In genomic region chr10:96089670-96090462, GRCh38 we compare ENCODE assay signal across 8 cellular contexts. TPM values are rescaled to one million over a fixed set of nuclear protein-coding genes. Genes with fewer than 3 reads are reported as not detected.
DNase-seq lines count a peak whose midpoint lies in the region; ATAC-seq lines count a peak whose summit lies in the region.

No MANE protein-coding gene starts in this region.

- DNase-seq in AML-193 (lab: John Stamatoyannopoulos, UW), result peak; percentile 88 to 91
- DNase-seq in NCI-H446 treated with DMSO at 0.1 percent for 48 hours (lab: John Stamatoyannopoulos, UW), result peak; percentile 88
- DNase-seq in central memory CD4-positive, alpha-beta T cell, result peak; percentile 91
- peak; percentile 93 for DNase-seq in left lobe of liver (ENCODE audit: low spot score)
- peak; percentile 81 to 87 (median 87) for DNase-seq in stimulated activated CD4-positive, alpha-beta T cell treated with anti-CD3 and anti-CD28 coated beads, TNF-alpha, amount 100 ng/mL, for 4 hours (ENCODE audit: low read depth in 3 of 3)

- ATAC-seq in GM19035 (IDR thresholded peaks at IDR 0.05; ENCODE audit: unreplicated experiment) (peak; percentile 91), HG03342 (IDR thresholded peaks at IDR 0.05; ENCODE audit: unreplicated experiment) (peak; percentile 87), left lobe of liver (peak; percentile 95)
- peak; percentile 88 to 91 for ATAC-seq in activated CD4-positive, CD25-positive, alpha-beta regulatory T cell treated with anti-CD3 and anti-CD28 coated beads, Interleukin-2, amount 50 U/mL, for 24 hours

RNA-seq across cellular contexts. Expression of gene ZNF518A, which starts 40.2 kb away (rescaled TPM):
- total RNA-seq in left lobe of liver, result 8.7 TPM

RNA-seq across cellular contexts. Expression of gene CCNJ, which starts 46.5 kb away (rescaled TPM):
- 1.7 TPM for total RNA-seq in left lobe of liver

Comparison
In these comparisons a context has a peak if more than half of its experiments do, and no peak if none do; other contexts are left out.
1. Peak in every context shown above with its lines: DNase-seq and ATAC-seq.